Comparison of ENCODE assay signal across 8 cellular contexts in genomic region chr7:103343332-103343731, GRCh38. TPM values are rescaled to one million over a fixed set of nuclear protein-coding genes. Genes with fewer than 3 reads are reported as not detected.
DNase-seq lines count a peak whose midpoint lies in the region; ATAC-seq, FAIRE-seq and TF ChIP-seq lines count a peak whose summit lies in the region.

No MANE protein-coding gene starts in this region.

- H3K27me3 ChIP-seq in HUES6 (ENCODE audit: control insufficient read depth, insufficient read depth, low read length) (no peaks in the 10 kb centered on the region), mammary epithelial cell (ENCODE audit: insufficient read depth, low read length) (no peaks in the 10 kb centered on the region), muscle layer of colon (ENCODE audit: control insufficient read depth in 1 of 2, insufficient read depth in 2 of 2, low read length in 2 of 2) (no peaks in the 10 kb centered on the region)

- no peaks in the 10 kb centered on the region for H4K20me1 ChIP-seq in mammary epithelial cell (ENCODE audit: insufficient read depth, low read length)

- H3K4me2 ChIP-seq in A549: peak overlapping the region; percentile 81
- peak overlapping the region; percentile 81 for H3K4me2 ChIP-seq in mammary epithelial cell (ENCODE audit: insufficient read depth, low read depth, low read length)

- TF ChIP-seq CTCF in A549 (IDR thresholded peaks at IDR 0.05) (no peak), mammary epithelial cell (conservative IDR thresholded peaks at IDR 0.05 in 1 of 2, IDR thresholded peaks at IDR 0.05 in 1 of 2; ENCODE audit: extremely low read depth in 1 of 2, insufficient read depth in 1 of 2, low read depth in 1 of 2, low read length in 2 of 2) (no peak)

- peaks cover 32% of the 10 kb centered on the region for H3K36me3 ChIP-seq in HUES6 (ENCODE audit: control insufficient read depth, insufficient read depth, low read length)
- peaks cover 14% of the 10 kb centered on the region for H3K36me3 ChIP-seq in mammary epithelial cell (ENCODE audit: insufficient read depth, low read length)
- peaks cover 16% of the 10 kb centered on the region for H3K36me3 ChIP-seq in muscle layer of colon (ENCODE audit: insufficient read depth, low read length)

- H3K4me3 ChIP-seq in A549 (peak overlapping the region; percentile 87), HUES6 (ENCODE audit: low read depth, low read length) (peak overlapping the region; percentile 89), mammary epithelial cell (replicated peaks in 1 of 3; ENCODE audit: insufficient read depth in 1 of 3, low read depth in 2 of 3, low read length in 3 of 3) (peak overlapping the region; percentile 86 to 97 (median 93)), muscle layer of colon (ENCODE audit: low read depth in 1 of 2, low read length in 2 of 2) (peak overlapping the region; percentile 90 to 91)

- CTCF ChIA-PET in A549 (lab: Yijun Ruan, JAX) (no interaction called here), mammary epithelial cell (lab: Charles Lee; ENCODE audit: low non-redundant PET) (no interaction called here)

- no TSS peak for BruUV-seq in mammary epithelial cell (replicated peaks; lab: Mats Ljungman, UMichigan)

- TF ChIP-seq EP300 in A549 (IDR thresholded peaks at IDR 0.05): no peak

- no peak for ATAC-seq in A549
- no peak for ATAC-seq in sciatic nerve
- no peak for ATAC-seq in HG02610 (IDR thresholded peaks at IDR 0.05; ENCODE audit: unreplicated experiment)

- no peak for FAIRE-seq in A549 (lab: Jason Lieb, UNC)

- no peak for TF ChIP-seq RAD21 in A549 (conservative IDR thresholded peaks at IDR 0.05 in 1 of 2, IDR thresholded peaks at IDR 0.05 in 1 of 2)

- peak overlapping the region; percentile 95 for H3K9ac ChIP-seq in HUES6 (ENCODE audit: low read length)
- peak overlapping the region; percentile 89 for H3K9ac ChIP-seq in mammary epithelial cell (ENCODE audit: insufficient read depth, low read length)
- H3K9ac ChIP-seq in muscle layer of colon (ENCODE audit: low read length): no peak overlapping the region

- POLR2A ChIA-PET in A549 (lab: Yijun Ruan, JAX): no interaction called here

- DNase-seq in A549 (ENCODE audit: low read depth in 1 of 2, low spot score in 1 of 2) (no peak), mammary epithelial cell (no peak), DMS53 (lab: John Stamatoyannopoulos, UW) (no peak), sciatic nerve (ENCODE audit: low spot score) (no peak)
- DNase-seq in stimulated activated CD4-positive, alpha-beta T cell treated with anti-CD3 and anti-CD28 coated beads, Interleukin-2, amount 100 ng/mL, for 48 hours: no peak

- H3K27ac ChIP-seq in A549 (peak overlapping the region; percentile 96 to 99; a peak in 5 of 6 replicates), HUES6 (ENCODE audit: low read depth, low read length) (no peak overlapping the region), mammary epithelial cell (ENCODE audit: insufficient read depth, low read depth, low read length) (peak overlapping the region; percentile 80), muscle layer of colon (ENCODE audit: low read depth, low read length) (peak overlapping the region; percentile 98)

- H3K9me3 ChIP-seq in A549: no peaks in the 10 kb centered on the region
- no peaks in the 10 kb centered on the region for H3K9me3 ChIP-seq in HUES6 (ENCODE audit: control insufficient read depth, insufficient read depth, low read depth, low read length)
- H3K9me3 ChIP-seq in mammary epithelial cell (replicated peaks; ENCODE audit: insufficient read depth, low read length): no peaks in the 10 kb centered on the region
- H3K9me3 ChIP-seq in muscle layer of colon (ENCODE audit: low read length): no peaks in the 10 kb centered on the region

- H3K4me1 ChIP-seq in A549: peaks cover 16% of the 10 kb centered on the region
- no peaks in the 10 kb centered on the region for H3K4me1 ChIP-seq in HUES6 (ENCODE audit: control insufficient read depth, insufficient read depth, low read length)
- peaks cover 5% of the 10 kb centered on the region for H3K4me1 ChIP-seq in mammary epithelial cell (ENCODE audit: insufficient read depth, low read length)
- peaks cover 14% of the 10 kb centered on the region for H3K4me1 ChIP-seq in muscle layer of colon (ENCODE audit: insufficient read depth, low read length)

- in situ Hi-C loops in mammary epithelial cell (cut with MboI; ENCODE audit: low sequenced_read_pairs in 2 of 2): no loop called here

- dilution Hi-C loops in mammary epithelial cell (cut with HindIII; ENCODE audit: low sequenced_read_pairs): loop anchor here (5.0 kb wide), 1 partner anchor 36 kb away; no protein-coding TSS in a partner anchor

- peaks cover 76% of the 10 kb centered on the region for H3K79me2 ChIP-seq in mammary epithelial cell (ENCODE audit: insufficient read depth, low read length)

- peak overlapping the region; percentile 99 for H2AFZ ChIP-seq in mammary epithelial cell (ENCODE audit: low read depth, low read length)

- intact Hi-C loops in mammary epithelial cell (cut with micrococcal nuclease): no loop called here
- intact Hi-C loops in sciatic nerve (cut with DNase I): no loop called here

- no peak for TF ChIP-seq POLR2A in A549 (IDR thresholded peaks at IDR 0.05; ENCODE audit: low read length)

TF ChIP-seq in A549, 52 proteins besides CTCF, POLR2A, EP300 and RAD21:
- TF ChIP-seq FOSL2 (IDR thresholded peaks at IDR 0.05) (no peak), FOSL2 (CRISPR knock-in tag; IDR thresholded peaks at IDR 0.05) (no peak), PBX3 (IDR thresholded peaks at IDR 0.05) (no peak), KDM1A (IDR thresholded peaks at IDR 0.05; ENCODE audit: low read depth) (no peak), NR3C1 (IDR thresholded peaks at IDR 0.05) (no peak), TP53 (CRISPR knock-in tag; IDR thresholded peaks at IDR 0.05) (no peak), RCOR1 (IDR thresholded peaks at IDR 0.05; ENCODE audit: low read depth, low read length) (no peak), MYC (IDR thresholded peaks at IDR 0.05; ENCODE audit: borderline replicate concordance, low read length) (no peak), MAZ (IDR thresholded peaks at IDR 0.05; ENCODE audit: borderline replicate concordance, low read depth, low read length) (no peak), USF2 (IDR thresholded peaks at IDR 0.05) (no peak), EHF (CRISPR knock-in tag; IDR thresholded peaks at IDR 0.05) (no peak), MAX (IDR thresholded peaks at IDR 0.05) (no peak), ZC3H11A (IDR thresholded peaks at IDR 0.05) (no peak)

RNA-seq across cellular contexts. Expression of gene DNAJC2, which starts 1.2 kb away (rescaled TPM):
- polyA plus RNA-seq in A549 (2011; rRNA removed) (36.8 and 63.3 TPM in 2 replicates), A549 (2017; fragmentation: RNase III; extraction: RNeasy Plus Mini Kit Qiagen cat#74134 plus additional on column Dnase treatment) (46.5 to 55.8 TPM (median 48.8 TPM) in 3 replicates), mammary epithelial cell (13.6 TPM)
- 17.7 and 18.6 TPM in 2 replicates for polyA plus RNA-seq in A549 (2012; cell fraction: cytosol; rRNA removed)
- 25.0 and 32.0 TPM in 2 replicates for polyA plus RNA-seq in A549 (2012; cell fraction: nucleus; rRNA removed)
- 4.9 and 6.8 TPM in 2 replicates for polyA minus RNA-seq in A549 (2011; rRNA and poly(A)+ RNA removed)
- total RNA-seq in mammary epithelial cell (10 to 100 TPM; 11.5 to 29.4 TPM), sciatic nerve (19.4 TPM)
- polyA minus RNA-seq in mammary epithelial cell: 6.4 TPM

RNA-seq across cellular contexts. Expression of gene PSMC2, which starts 4.1 kb away (rescaled TPM):
- 211 and 287 TPM in 2 replicates for polyA plus RNA-seq in A549 (2011; rRNA removed)
- polyA plus RNA-seq in A549 (2012; cell fraction: cytosol; rRNA removed): 125 and 144 TPM in 2 replicates
- 56.0 and 110 TPM in 2 replicates for polyA plus RNA-seq in A549 (2012; cell fraction: nucleus; rRNA removed)
- polyA plus RNA-seq in A549 (2017; fragmentation: RNase III; extraction: RNeasy Plus Mini Kit Qiagen cat#74134 plus additional on column Dnase treatment): 246 to 259 TPM (median 252 TPM) in 3 replicates
- polyA minus RNA-seq in A549 (2011; rRNA and poly(A)+ RNA removed): 75.2 and 77.0 TPM in 2 replicates
- total RNA-seq in mammary epithelial cell: 100 to 1,000 TPM; 110 to 112 TPM
- 143 TPM for polyA plus RNA-seq in mammary epithelial cell
- polyA minus RNA-seq in mammary epithelial cell: 135 TPM
- total RNA-seq in sciatic nerve: 86.3 TPM

RNA-seq across cellular contexts. Expression of gene PMPCB, which starts 46.1 kb away (rescaled TPM):
- 99.3 and 102 TPM in 2 replicates for polyA plus RNA-seq in A549 (2011; rRNA removed)
- polyA plus RNA-seq in A549 (2012; cell fraction: cytosol; rRNA removed): 51.0 and 53.2 TPM in 2 replicates
- polyA plus RNA-seq in A549 (2012; cell fraction: nucleus; rRNA removed): 44.6 and 60.8 TPM in 2 replicates
- 75.8 to 77.2 TPM (median 76.8 TPM) in 3 replicates for polyA plus RNA-seq in A549 (2017; fragmentation: RNase III; extraction: RNeasy Plus Mini Kit Qiagen cat#74134 plus additional on column Dnase treatment)
- 24.9 and 28.2 TPM in 2 replicates for polyA minus RNA-seq in A549 (2011; rRNA and poly(A)+ RNA removed)
- total RNA-seq in mammary epithelial cell: 10 to 100 TPM; 48.7 to 49.1 TPM
- 60.4 TPM for polyA plus RNA-seq in mammary epithelial cell
- 46.9 TPM for polyA minus RNA-seq in mammary epithelial cell
- 45.7 TPM for total RNA-seq in sciatic nerve
